Comparison of ENCODE assay signal across 8 cellular contexts in genomic region chr6:2505624-2506023, GRCh38.
A peak's percentile ranks its signal among the peaks of the same experiment; 100 is the strongest.
DNase-seq lines count a peak whose midpoint lies in the region; ATAC-seq and TF ChIP-seq lines count a peak whose summit lies in the region.

No MANE protein-coding gene starts in this region.

- H3K36me3 ChIP-seq in transverse colon (no peaks in the 10 kb centered on the region), SJCRH30 (no peaks in the 10 kb centered on the region)

- H3K27ac ChIP-seq in transverse colon: no peak overlapping the region
- H3K27ac ChIP-seq in SJCRH30: no peak overlapping the region

- H3K4me1 ChIP-seq in transverse colon (no peaks in the 10 kb centered on the region), SJCRH30 (no peaks in the 10 kb centered on the region)

- H3K27me3 Mint-ChIP-seq in stimulated activated naive CD8-positive, alpha-beta T cell treated with anti-CD3 and anti-CD28 coated beads, Interleukin-15, amount 100 ng/mL, for 72 hours: peaks cover 42% of the 10 kb centered on the region

- peak; percentile 9 for DNase-seq in stimulated activated naive CD8-positive, alpha-beta T cell treated with anti-CD3 and anti-CD28 coated beads, Interleukin-15, Interleukin-2, amounts not matched to agents 100 U/mL and 50 U/mL, for 24 hours
- DNase-seq in stimulated activated naive CD8-positive, alpha-beta T cell treated with anti-CD3 and anti-CD28 coated beads, Interleukin-15, amount 100 ng/mL, for 72 hours: no peak
- peak; percentile 74 for DNase-seq in NCI-H748 (lab: John Stamatoyannopoulos, UW; ENCODE audit: unreplicated experiment)
- peak; percentile 5 to 28 for DNase-seq in erythroblast (lab: John Stamatoyannopoulos, UW)
- DNase-seq in transverse colon: no peak
- DNase-seq in NCI-H187 (lab: John Stamatoyannopoulos, UW): no peak
- DNase-seq in SJCRH30: no peak
- DNase-seq in stimulated activated CD4-positive, alpha-beta T cell treated with anti-CD3 and anti-CD28 coated beads, Interleukin-4, amount 100 ng/mL, for 4 hours: no peak

- H3K4me3 ChIP-seq in transverse colon (no peak overlapping the region), SJCRH30 (no peak overlapping the region)

- H3K9me3 Mint-ChIP-seq in stimulated activated naive CD8-positive, alpha-beta T cell treated with anti-CD3 and anti-CD28 coated beads, Interleukin-15, amount 100 ng/mL, for 72 hours: no peaks in the 10 kb centered on the region

- TF ChIP-seq EP300 in transverse colon (IDR thresholded peaks at IDR 0.05; ENCODE audit: low read depth): no peak

- in situ Hi-C loops in transverse colon (cut with MboI; ENCODE audit: low pct_ligation_motif_present in 1 of 4, low pct_unique_long_range_greater_than_20kb in 1 of 4, low sequenced_read_pairs in 3 of 4): no loop called here

- H3K27ac Mint-ChIP-seq in stimulated activated naive CD8-positive, alpha-beta T cell treated with anti-CD3 and anti-CD28 coated beads, Interleukin-15, amount 100 ng/mL, for 72 hours: peak overlapping the region in 1 of 2 donors; percentile 41

- TF ChIP-seq POLR2A in erythroblast (IDR thresholded peaks at IDR 0.05; ENCODE audit: low read length): no peak
- no peak for TF ChIP-seq POLR2A in transverse colon (IDR thresholded peaks at IDR 0.05)

- peak in 1 of 5 experiments; percentile 8 for TF ChIP-seq CTCF in transverse colon (IDR thresholded peaks at IDR 0.05)

- intact Hi-C loops in transverse colon (cut with DNase I; ENCODE audit: low total_unique reads): no loop called here

- H3K9me3 ChIP-seq in transverse colon (no peaks in the 10 kb centered on the region), SJCRH30 (replicated peaks) (no peaks in the 10 kb centered on the region)

- H3K27me3 ChIP-seq in transverse colon: peaks cover 31% of the 10 kb centered on the region
- no peaks in the 10 kb centered on the region for H3K27me3 ChIP-seq in SJCRH30

- H3K4me1 Mint-ChIP-seq in stimulated activated naive CD8-positive, alpha-beta T cell treated with anti-CD3 and anti-CD28 coated beads, Interleukin-15, amount 100 ng/mL, for 72 hours: no peaks in the 10 kb centered on the region

- H3K4me3 Mint-ChIP-seq in stimulated activated naive CD8-positive, alpha-beta T cell treated with anti-CD3 and anti-CD28 coated beads, Interleukin-15, amount 100 ng/mL, for 72 hours: no peak overlapping the region

- ATAC-seq in stimulated activated naive CD8-positive, alpha-beta T cell treated with anti-CD3 and anti-CD28 coated beads, Interleukin-15, Interleukin-2, amounts not matched to agents 100 U/mL and 50 U/mL, for 24 hours: no peak
- no peak for ATAC-seq in stimulated activated naive CD8-positive, alpha-beta T cell treated with anti-CD3 and anti-CD28 coated beads, Interleukin-15, amount 100 ng/mL, for 72 hours

- WGBS in transverse colon (ENCODE audit: low coverage in 1 of 2), 2 donors: 25 to 49% methylated on average over 6 to 9 of the region's 9 CpGs

Comparison
In these comparisons a context has a peak if more than half of its experiments do, and no peak if none do; other contexts are left out.
1. DNase-seq: peak in stimulated activated naive CD8-positive, alpha-beta T cell treated with anti-CD3 and anti-CD28 coated beads, Interleukin-15, Interleukin-2, amounts not matched to agents 100 U/mL and 50 U/mL, for 24 hours (single experiment), NCI-H748 (single experiment) and erythroblast (2 of 2); none in stimulated activated naive CD8-positive, alpha-beta T cell treated with anti-CD3 and anti-CD28 coated beads, Interleukin-15, amount 100 ng/mL, for 72 hours (0 of 2), transverse colon (single experiment), NCI-H187 (0 of 2), SJCRH30 (0 of 2) and stimulated activated CD4-positive, alpha-beta T cell treated with anti-CD3 and anti-CD28 coated beads, Interleukin-4, amount 100 ng/mL, for 4 hours (0 of 2).